ENCODE assay signal across 1 cellular context in genomic region chr7:55396386-55396785, GRCh38.
TF ChIP-seq lines count a peak whose summit lies in the region.

No MANE protein-coding gene starts in this region.

TF ChIP-seq in GM23338, 12 proteins besides CTCF, POLR2A, EP300 and RAD21 (continued from another document):
- TF ChIP-seq ZNF462 (CRISPR knock-in tag; IDR thresholded peaks at IDR 0.05), result no peak
